Comparison of ENCODE assay signal across 1 cellular context in the genomic region with DNA sequence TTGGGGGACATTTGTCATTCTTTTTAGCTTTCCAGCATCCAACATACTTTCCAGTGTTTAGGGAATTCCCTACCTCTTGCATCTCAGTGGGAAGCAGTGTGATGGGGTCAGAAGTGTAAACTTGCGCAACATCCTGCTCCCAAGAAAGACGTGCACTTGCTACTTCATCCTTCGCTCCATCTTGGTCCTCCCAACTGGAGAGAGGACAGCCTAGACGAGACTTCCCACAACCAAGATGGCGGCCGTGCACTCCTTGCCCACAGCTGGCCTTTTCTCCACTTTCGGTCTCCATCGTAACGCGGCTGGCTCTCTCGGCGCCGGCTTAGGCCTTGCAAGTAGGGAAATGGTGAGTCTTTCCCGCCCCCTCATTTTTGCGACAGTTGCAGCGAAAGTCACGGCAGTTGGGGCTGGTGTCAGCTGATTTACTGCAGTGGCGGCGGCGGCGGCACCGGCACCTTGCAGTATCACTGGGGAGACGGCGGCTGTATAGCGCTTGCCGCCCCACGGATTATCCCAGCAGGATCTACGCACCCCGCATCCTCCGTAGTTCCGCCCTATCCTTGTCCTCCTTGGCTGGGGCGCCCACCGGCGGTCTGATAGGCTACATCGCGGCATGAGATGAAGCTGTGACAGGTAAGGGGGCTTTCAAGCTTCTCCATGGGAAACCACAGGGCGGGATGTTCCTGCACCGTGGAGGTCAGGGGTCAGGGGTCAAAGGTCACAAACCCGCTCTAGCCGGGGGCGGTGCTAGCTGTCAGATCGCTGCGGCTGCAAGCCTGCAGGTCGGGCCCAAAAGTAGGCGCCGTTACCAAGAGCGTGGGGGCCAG.
TF ChIP-seq lines count a peak whose summit lies in the region.

A gene (plus strand): TSS at position 416 of the 827 bp plus-strand sequence. CDS start 21,157 bp downstream, outside the sequence.

TF ChIP-seq in HepG2, 621 proteins besides CTCF, POLR2A, EP300 and RAD21 (continued from another document and continues in another):
- TF ChIP-seq, protein P1, sequence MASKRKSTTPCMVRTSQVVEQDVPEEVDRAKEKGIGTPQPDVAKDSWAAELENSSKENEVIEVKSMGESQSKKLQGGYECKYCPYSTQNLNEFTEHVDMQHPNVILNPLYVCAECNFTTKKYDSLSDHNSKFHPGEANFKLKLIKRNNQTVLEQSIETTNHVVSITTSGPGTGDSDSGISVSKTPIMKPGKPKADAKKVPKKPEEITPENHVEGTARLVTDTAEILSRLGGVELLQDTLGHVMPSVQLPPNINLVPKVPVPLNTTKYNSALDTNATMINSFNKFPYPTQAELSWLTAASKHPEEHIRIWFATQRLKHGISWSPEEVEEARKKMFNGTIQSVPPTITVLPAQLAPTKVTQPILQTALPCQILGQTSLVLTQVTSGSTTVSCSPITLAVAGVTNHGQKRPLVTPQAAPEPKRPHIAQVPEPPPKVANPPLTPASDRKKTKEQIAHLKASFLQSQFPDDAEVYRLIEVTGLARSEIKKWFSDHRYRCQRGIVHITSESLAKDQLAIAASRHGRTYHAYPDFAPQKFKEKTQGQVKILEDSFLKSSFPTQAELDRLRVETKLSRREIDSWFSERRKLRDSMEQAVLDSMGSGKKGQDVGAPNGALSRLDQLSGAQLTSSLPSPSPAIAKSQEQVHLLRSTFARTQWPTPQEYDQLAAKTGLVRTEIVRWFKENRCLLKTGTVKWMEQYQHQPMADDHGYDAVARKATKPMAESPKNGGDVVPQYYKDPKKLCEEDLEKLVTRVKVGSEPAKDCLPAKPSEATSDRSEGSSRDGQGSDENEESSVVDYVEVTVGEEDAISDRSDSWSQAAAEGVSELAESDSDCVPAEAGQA (IDR thresholded peaks at IDR 0.05; ENCODE audit: low read depth), result peak; percentile 96
- TF ChIP-seq, protein P1 (CRISPR knock-in tag; IDR thresholded peaks at IDR 0.05; ENCODE audit: borderline replicate concordance), result no peak
- TF ChIP-seq, protein P2, sequence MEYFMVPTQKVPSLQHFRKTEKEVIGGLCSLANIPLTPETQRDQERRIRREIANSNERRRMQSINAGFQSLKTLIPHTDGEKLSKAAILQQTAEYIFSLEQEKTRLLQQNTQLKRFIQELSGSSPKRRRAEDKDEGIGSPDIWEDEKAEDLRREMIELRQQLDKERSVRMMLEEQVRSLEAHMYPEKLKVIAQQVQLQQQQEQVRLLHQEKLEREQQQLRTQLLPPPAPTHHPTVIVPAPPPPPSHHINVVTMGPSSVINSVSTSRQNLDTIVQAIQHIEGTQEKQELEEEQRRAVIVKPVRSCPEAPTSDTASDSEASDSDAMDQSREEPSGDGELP (IDR thresholded peaks at IDR 0.05; ENCODE audit: borderline replicate concordance, low read depth), result peak; percentile 93
- TF ChIP-seq ZNF329 (CRISPR knock-in tag; IDR thresholded peaks at IDR 0.05; ENCODE audit: low read depth), result peak; percentile 67; the same call in 1 of the 2 replicates
- TF ChIP-seq U2AF1 (optimal IDR thresholded peaks at IDR 0.05; ENCODE audit: low read depth, low read length), result no peak
- no peak for TF ChIP-seq STAG1 (CRISPR knock-in tag; IDR thresholded peaks at IDR 0.05)
- no peak for TF ChIP-seq ZNF75D (CRISPR knock-in tag; IDR thresholded peaks at IDR 0.05; ENCODE audit: borderline replicate concordance)
- no peak for TF ChIP-seq FOXP1 (IDR thresholded peaks at IDR 0.05)
- no peak for TF ChIP-seq FOXP1 (CRISPR knock-in tag; IDR thresholded peaks at IDR 0.05)
- TF ChIP-seq ZNF772 (CRISPR knock-in tag; IDR thresholded peaks at IDR 0.05), result no peak
- TF ChIP-seq, protein P3, sequence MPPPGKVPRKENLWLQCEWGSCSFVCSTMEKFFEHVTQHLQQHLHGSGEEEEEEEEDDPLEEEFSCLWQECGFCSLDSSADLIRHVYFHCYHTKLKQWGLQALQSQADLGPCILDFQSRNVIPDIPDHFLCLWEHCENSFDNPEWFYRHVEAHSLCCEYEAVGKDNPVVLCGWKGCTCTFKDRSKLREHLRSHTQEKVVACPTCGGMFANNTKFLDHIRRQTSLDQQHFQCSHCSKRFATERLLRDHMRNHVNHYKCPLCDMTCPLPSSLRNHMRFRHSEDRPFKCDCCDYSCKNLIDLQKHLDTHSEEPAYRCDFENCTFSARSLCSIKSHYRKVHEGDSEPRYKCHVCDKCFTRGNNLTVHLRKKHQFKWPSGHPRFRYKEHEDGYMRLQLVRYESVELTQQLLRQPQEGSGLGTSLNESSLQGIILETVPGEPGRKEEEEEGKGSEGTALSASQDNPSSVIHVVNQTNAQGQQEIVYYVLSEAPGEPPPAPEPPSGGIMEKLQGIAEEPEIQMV (CRISPR knock-in tag; IDR thresholded peaks at IDR 0.05; ENCODE audit: low read depth), result no peak
- TF ChIP-seq ZNF558 (CRISPR knock-in tag; IDR thresholded peaks at IDR 0.05; ENCODE audit: borderline replicate concordance), result no peak
- TF ChIP-seq SAP130 (CRISPR knock-in tag; IDR thresholded peaks at IDR 0.05; ENCODE audit: low read depth), result peak; percentile 94
- peak; percentile 54 for TF ChIP-seq ZNF724P (CRISPR knock-in tag; IDR thresholded peaks at IDR 0.05; ENCODE audit: borderline replicate concordance)
- no peak for TF ChIP-seq ZNF282 (IDR thresholded peaks at IDR 0.05; ENCODE audit: partially characterized antibody)
- TF ChIP-seq MTF2 (CRISPR knock-in tag; IDR thresholded peaks at IDR 0.05; ENCODE audit: borderline replicate concordance), result no peak
- TF ChIP-seq TGIF2 (CRISPR knock-in tag; IDR thresholded peaks at IDR 0.05), result no peak; the same call in 1 of the 2 replicates
- TF ChIP-seq, protein P4, sequence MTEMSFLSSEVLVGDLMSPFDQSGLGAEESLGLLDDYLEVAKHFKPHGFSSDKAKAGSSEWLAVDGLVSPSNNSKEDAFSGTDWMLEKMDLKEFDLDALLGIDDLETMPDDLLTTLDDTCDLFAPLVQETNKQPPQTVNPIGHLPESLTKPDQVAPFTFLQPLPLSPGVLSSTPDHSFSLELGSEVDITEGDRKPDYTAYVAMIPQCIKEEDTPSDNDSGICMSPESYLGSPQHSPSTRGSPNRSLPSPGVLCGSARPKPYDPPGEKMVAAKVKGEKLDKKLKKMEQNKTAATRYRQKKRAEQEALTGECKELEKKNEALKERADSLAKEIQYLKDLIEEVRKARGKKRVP (CRISPR knock-in tag; IDR thresholded peaks at IDR 0.05), result peak in 1 of 2 experiments; percentile 68; a peak in 2 of 4 replicates
- TF ChIP-seq TAF15 (IDR thresholded peaks at IDR 0.05; ENCODE audit: low read depth, low read length, poor library complexity, severe bottlenecking), result no peak
- peak; percentile 68 for TF ChIP-seq SALL1 (CRISPR knock-in tag; IDR thresholded peaks at IDR 0.05)
- TF ChIP-seq, protein P5, sequence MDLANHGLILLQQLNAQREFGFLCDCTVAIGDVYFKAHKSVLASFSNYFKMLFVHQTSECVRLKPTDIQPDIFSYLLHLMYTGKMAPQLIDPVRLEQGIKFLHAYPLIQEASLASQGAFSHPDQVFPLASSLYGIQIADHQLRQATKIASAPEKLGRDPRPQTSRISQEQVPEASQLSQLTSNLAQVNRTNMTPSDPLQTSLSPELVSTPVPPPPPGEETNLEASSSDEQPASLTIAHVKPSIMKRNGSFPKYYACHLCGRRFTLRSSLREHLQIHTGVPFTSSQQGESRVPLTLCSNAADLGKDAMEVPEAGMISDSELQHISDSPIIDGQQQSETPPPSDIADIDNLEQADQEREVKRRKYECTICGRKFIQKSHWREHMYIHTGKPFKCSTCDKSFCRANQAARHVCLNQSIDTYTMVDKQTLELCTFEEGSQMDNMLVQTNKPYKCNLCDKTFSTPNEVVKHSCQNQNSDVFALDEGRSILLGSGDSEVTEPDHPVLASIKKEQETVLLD (CRISPR knock-in tag; IDR thresholded peaks at IDR 0.05; ENCODE audit: low read depth), result peak; percentile 86
- TF ChIP-seq ZMYM3 (CRISPR knock-in tag; IDR thresholded peaks at IDR 0.05), result peak; percentile 47; the same call in 1 of the 2 replicates
- no peak for TF ChIP-seq ZNF7 (CRISPR knock-in tag; IDR thresholded peaks at IDR 0.05)
- TF ChIP-seq, protein P6, sequence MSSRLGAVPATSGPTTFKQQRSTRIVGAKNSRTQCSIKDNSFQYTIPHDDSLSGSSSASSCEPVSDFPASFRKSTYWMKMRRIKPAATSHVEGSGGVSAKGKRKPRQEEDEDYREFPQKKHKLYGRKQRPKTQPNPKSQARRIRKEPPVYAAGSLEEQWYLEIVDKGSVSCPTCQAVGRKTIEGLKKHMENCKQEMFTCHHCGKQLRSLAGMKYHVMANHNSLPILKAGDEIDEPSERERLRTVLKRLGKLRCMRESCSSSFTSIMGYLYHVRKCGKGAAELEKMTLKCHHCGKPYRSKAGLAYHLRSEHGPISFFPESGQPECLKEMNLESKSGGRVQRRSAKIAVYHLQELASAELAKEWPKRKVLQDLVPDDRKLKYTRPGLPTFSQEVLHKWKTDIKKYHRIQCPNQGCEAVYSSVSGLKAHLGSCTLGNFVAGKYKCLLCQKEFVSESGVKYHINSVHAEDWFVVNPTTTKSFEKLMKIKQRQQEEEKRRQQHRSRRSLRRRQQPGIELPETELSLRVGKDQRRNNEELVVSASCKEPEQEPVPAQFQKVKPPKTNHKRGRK (CRISPR knock-in tag; IDR thresholded peaks at IDR 0.05), result no peak; the same call in 1 of the 2 replicates
- TF ChIP-seq CBX1 (IDR thresholded peaks at IDR 0.05; ENCODE audit: low read depth), result no peak
- TF ChIP-seq, protein P7, sequence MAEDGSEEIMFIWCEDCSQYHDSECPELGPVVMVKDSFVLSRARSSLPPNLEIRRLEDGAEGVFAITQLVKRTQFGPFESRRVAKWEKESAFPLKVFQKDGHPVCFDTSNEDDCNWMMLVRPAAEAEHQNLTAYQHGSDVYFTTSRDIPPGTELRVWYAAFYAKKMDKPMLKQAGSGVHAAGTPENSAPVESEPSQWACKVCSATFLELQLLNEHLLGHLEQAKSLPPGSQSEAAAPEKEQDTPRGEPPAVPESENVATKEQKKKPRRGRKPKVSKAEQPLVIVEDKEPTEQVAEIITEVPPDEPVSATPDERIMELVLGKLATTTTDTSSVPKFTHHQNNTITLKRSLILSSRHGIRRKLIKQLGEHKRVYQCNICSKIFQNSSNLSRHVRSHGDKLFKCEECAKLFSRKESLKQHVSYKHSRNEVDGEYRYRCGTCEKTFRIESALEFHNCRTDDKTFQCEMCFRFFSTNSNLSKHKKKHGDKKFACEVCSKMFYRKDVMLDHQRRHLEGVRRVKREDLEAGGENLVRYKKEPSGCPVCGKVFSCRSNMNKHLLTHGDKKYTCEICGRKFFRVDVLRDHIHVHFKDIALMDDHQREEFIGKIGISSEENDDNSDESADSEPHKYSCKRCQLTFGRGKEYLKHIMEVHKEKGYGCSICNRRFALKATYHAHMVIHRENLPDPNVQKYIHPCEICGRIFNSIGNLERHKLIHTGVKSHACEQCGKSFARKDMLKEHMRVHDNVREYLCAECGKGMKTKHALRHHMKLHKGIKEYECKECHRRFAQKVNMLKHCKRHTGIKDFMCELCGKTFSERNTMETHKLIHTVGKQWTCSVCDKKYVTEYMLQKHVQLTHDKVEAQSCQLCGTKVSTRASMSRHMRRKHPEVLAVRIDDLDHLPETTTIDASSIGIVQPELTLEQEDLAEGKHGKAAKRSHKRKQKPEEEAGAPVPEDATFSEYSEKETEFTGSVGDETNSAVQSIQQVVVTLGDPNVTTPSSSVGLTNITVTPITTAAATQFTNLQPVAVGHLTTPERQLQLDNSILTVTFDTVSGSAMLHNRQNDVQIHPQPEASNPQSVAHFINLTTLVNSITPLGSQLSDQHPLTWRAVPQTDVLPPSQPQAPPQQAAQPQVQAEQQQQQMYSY (CRISPR knock-in tag; IDR thresholded peaks at IDR 0.05), result no peak
- TF ChIP-seq, protein P8, sequence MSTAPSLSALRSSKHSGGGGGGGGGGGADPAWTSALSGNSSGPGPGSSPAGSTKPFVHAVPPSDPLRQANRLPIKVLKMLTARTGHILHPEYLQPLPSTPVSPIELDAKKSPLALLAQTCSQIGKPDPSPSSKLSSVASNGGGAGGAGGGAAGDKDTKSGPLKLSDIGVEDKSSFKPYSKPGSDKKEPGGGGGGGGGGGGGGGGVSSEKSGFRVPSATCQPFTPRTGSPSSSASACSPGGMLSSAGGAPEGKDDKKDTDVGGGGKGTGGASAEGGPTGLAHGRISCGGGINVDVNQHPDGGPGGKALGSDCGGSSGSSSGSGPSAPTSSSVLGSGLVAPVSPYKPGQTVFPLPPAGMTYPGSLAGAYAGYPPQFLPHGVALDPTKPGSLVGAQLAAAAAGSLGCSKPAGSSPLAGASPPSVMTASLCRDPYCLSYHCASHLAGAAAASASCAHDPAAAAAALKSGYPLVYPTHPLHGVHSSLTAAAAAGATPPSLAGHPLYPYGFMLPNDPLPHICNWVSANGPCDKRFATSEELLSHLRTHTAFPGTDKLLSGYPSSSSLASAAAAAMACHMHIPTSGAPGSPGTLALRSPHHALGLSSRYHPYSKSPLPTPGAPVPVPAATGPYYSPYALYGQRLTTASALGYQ (CRISPR knock-in tag; IDR thresholded peaks at IDR 0.05), result 0 out of 2 replicates have a peak, but pooled peaks have one; percentile 40
- no peak for TF ChIP-seq RORA (CRISPR knock-in tag; IDR thresholded peaks at IDR 0.05)
- TF ChIP-seq MIER2 (CRISPR knock-in tag; IDR thresholded peaks at IDR 0.05), result no peak
- TF ChIP-seq RELA (CRISPR knock-in tag; IDR thresholded peaks at IDR 0.05), result no peak
- TF ChIP-seq, protein P9, sequence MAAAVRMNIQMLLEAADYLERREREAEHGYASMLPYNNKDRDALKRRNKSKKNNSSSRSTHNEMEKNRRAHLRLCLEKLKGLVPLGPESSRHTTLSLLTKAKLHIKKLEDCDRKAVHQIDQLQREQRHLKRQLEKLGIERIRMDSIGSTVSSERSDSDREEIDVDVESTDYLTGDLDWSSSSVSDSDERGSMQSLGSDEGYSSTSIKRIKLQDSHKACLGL (CRISPR knock-in tag; IDR thresholded peaks at IDR 0.05), result peak; percentile 65; the same call in 1 of the 2 replicates
- TF ChIP-seq ZNF441 (CRISPR knock-in tag; IDR thresholded peaks at IDR 0.05; ENCODE audit: borderline replicate concordance), result no peak
- TF ChIP-seq ZNF563 (CRISPR knock-in tag; IDR thresholded peaks at IDR 0.05), result peak; percentile 54; the same call in 1 of the 2 replicates
- no peak for TF ChIP-seq HES4 (CRISPR knock-in tag; IDR thresholded peaks at IDR 0.05; ENCODE audit: borderline replicate concordance)
